In the genomic region with DNA sequence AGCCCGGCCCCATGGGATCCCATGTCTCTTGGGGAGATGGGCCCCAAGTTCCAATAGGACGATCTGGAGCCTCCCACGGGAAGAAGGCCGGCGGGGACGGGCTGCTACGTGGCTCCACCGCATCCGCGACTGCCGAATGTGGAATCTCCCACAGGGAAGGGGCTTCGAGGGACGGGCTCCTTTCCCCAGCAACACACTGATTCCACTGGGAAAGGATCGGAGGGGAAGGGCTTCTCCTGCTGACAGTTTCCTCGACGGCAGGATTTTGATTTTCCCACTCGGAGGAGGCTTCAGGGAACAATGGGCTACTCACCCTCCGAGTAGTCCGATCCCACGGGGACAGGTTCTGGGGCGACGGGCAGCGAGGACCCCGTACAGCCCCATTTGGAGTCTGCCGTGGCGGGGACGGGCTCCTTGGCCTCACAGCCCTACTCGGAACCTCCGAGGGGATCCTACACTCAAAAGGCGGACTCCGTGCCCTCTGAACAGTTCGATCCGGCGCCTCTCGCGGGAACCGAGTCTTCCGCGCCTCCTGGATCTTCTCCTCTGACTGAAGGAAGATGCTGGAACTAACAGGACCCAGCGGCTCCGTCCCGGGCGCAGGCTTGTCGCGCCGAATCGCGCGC, we compare ENCODE assay signal across 1 cellular context.
A peak's percentile ranks its signal among the peaks of the same experiment; 100 is the strongest.
TF ChIP-seq lines count a peak whose summit lies in the region.

No MANE protein-coding gene starts in this region.

TF ChIP-seq in GM12878, 131 proteins besides CTCF, POLR2A, EP300 and RAD21:
- TF ChIP-seq STAT1 (conservative IDR thresholded peaks at IDR 0.05) (no peak), MXI1 (IDR thresholded peaks at IDR 0.05; ENCODE audit: low read depth, low read length) (no peak), CHD1 (IDR thresholded peaks at IDR 0.05; ENCODE audit: low read depth, low read length) (no peak), MEF2B (IDR thresholded peaks at IDR 0.05; ENCODE audit: partially characterized antibody, poor library complexity, severe bottlenecking) (peak; percentile 67), ZNF217 (IDR thresholded peaks at IDR 0.05) (no peak), DPF2 (IDR thresholded peaks at IDR 0.05) (no peak), TCF12 (IDR thresholded peaks at IDR 0.05; ENCODE audit: low read depth, low read length) (no peak), JUND (IDR thresholded peaks at IDR 0.05; ENCODE audit: low read depth, low read length) (no peak), EED (IDR thresholded peaks at IDR 0.05; ENCODE audit: low read depth) (no peak; the same call in 1 of the 2 replicates), IKZF2 (IDR thresholded peaks at IDR 0.05) (peak in 1 of 2 experiments; percentile 21; a peak in 1 of 4 replicates), BACH1 (IDR thresholded peaks at IDR 0.05; ENCODE audit: borderline replicate concordance) (no peak), NFXL1 (IDR thresholded peaks at IDR 0.05; ENCODE audit: borderline replicate concordance) (no peak), CHD2 (IDR thresholded peaks at IDR 0.05; ENCODE audit: borderline replicate concordance, low read depth, low read length) (0 out of 2 replicates have a peak, but pooled peaks have one; percentile 19), MYC (IDR thresholded peaks at IDR 0.05; ENCODE audit: insufficient read depth, insufficient read length, insufficient replicate concordance, low read length, severe bottlenecking) (no peak)
- TF ChIP-seq, protein P1, sequence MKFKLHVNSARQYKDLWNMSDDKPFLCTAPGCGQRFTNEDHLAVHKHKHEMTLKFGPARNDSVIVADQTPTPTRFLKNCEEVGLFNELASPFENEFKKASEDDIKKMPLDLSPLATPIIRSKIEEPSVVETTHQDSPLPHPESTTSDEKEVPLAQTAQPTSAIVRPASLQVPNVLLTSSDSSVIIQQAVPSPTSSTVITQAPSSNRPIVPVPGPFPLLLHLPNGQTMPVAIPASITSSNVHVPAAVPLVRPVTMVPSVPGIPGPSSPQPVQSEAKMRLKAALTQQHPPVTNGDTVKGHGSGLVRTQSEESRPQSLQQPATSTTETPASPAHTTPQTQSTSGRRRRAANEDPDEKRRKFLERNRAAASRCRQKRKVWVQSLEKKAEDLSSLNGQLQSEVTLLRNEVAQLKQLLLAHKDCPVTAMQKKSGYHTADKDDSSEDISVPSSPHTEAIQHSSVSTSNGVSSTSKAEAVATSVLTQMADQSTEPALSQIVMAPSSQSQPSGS (IDR thresholded peaks at IDR 0.05; ENCODE audit: low read length): no peak
- TF ChIP-seq, protein P2, sequence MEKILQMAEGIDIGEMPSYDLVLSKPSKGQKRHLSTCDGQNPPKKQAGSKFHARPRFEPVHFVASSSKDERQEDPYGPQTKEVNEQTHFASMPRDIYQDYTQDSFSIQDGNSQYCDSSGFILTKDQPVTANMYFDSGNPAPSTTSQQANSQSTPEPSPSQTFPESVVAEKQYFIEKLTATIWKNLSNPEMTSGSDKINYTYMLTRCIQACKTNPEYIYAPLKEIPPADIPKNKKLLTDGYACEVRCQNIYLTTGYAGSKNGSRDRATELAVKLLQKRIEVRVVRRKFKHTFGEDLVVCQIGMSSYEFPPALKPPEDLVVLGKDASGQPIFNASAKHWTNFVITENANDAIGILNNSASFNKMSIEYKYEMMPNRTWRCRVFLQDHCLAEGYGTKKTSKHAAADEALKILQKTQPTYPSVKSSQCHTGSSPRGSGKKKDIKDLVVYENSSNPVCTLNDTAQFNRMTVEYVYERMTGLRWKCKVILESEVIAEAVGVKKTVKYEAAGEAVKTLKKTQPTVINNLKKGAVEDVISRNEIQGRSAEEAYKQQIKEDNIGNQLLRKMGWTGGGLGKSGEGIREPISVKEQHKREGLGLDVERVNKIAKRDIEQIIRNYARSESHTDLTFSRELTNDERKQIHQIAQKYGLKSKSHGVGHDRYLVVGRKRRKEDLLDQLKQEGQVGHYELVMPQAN (conservative IDR thresholded peaks at IDR 0.05): no peak
- TF ChIP-seq, protein P3, sequence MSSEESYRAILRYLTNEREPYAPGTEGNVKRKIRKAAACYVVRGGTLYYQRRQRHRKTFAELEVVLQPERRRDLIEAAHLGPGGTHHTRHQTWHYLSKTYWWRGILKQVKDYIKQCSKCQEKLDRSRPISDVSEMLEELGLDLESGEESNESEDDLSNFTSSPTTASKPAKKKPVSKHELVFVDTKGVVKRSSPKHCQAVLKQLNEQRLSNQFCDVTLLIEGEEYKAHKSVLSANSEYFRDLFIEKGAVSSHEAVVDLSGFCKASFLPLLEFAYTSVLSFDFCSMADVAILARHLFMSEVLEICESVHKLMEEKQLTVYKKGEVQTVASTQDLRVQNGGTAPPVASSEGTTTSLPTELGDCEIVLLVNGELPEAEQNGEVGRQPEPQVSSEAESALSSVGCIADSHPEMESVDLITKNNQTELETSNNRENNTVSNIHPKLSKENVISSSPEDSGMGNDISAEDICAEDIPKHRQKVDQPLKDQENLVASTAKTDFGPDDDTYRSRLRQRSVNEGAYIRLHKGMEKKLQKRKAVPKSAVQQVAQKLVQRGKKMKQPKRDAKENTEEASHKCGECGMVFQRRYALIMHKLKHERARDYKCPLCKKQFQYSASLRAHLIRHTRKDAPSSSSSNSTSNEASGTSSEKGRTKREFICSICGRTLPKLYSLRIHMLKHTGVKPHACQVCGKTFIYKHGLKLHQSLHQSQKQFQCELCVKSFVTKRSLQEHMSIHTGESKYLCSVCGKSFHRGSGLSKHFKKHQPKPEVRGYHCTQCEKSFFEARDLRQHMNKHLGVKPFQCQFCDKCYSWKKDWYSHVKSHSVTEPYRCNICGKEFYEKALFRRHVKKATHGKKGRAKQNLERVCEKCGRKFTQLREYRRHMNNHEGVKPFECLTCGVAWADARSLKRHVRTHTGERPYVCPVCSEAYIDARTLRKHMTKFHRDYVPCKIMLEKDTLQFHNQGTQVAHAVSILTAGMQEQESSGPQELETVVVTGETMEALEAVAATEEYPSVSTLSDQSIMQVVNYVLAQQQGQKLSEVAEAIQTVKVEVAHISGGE (CRISPR knock-in tag; IDR thresholded peaks at IDR 0.05): no peak
- TF ChIP-seq, protein P4, sequence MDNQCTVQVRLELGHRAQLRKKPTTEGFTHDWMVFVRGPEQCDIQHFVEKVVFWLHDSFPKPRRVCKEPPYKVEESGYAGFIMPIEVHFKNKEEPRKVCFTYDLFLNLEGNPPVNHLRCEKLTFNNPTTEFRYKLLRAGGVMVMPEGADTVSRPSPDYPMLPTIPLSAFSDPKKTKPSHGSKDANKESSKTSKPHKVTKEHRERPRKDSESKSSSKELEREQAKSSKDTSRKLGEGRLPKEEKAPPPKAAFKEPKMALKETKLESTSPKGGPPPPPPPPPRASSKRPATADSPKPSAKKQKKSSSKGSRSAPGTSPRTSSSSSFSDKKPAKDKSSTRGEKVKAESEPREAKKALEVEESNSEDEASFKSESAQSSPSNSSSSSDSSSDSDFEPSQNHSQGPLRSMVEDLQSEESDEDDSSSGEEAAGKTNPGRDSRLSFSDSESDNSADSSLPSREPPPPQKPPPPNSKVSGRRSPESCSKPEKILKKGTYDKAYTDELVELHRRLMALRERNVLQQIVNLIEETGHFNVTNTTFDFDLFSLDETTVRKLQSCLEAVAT (IDR thresholded peaks at IDR 0.05): peak; percentile 85
- TF ChIP-seq, protein P5, sequence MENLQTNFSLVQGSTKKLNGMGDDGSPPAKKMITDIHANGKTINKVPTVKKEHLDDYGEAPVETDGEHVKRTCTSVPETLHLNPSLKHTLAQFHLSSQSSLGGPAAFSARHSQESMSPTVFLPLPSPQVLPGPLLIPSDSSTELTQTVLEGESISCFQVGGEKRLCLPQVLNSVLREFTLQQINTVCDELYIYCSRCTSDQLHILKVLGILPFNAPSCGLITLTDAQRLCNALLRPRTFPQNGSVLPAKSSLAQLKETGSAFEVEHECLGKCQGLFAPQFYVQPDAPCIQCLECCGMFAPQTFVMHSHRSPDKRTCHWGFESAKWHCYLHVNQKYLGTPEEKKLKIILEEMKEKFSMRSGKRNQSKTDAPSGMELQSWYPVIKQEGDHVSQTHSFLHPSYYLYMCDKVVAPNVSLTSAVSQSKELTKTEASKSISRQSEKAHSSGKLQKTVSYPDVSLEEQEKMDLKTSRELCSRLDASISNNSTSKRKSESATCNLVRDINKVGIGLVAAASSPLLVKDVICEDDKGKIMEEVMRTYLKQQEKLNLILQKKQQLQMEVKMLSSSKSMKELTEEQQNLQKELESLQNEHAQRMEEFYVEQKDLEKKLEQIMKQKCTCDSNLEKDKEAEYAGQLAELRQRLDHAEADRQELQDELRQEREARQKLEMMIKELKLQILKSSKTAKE (IDR thresholded peaks at IDR 0.05; ENCODE audit: low read depth, poor library complexity, severe bottlenecking): no peak
- TF ChIP-seq, protein P6, sequence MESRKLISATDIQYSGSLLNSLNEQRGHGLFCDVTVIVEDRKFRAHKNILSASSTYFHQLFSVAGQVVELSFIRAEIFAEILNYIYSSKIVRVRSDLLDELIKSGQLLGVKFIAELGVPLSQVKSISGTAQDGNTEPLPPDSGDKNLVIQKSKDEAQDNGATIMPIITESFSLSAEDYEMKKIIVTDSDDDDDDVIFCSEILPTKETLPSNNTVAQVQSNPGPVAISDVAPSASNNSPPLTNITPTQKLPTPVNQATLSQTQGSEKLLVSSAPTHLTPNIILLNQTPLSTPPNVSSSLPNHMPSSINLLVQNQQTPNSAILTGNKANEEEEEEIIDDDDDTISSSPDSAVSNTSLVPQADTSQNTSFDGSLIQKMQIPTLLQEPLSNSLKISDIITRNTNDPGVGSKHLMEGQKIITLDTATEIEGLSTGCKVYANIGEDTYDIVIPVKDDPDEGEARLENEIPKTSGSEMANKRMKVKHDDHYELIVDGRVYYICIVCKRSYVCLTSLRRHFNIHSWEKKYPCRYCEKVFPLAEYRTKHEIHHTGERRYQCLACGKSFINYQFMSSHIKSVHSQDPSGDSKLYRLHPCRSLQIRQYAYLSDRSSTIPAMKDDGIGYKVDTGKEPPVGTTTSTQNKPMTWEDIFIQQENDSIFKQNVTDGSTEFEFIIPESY (IDR thresholded peaks at IDR 0.05): no peak
